13 cellular contexts compared by ENCODE assay signal in genomic region chr11:126265801-126266200, GRCh38. TPM values are rescaled to one million over a fixed set of nuclear protein-coding genes. Genes with fewer than 3 reads are reported as not detected.
DNase-seq lines count a peak whose midpoint lies in the region; TF ChIP-seq lines count a peak whose summit lies in the region.
"Had no signal": no experiment of that assay in that cellular context is flagged by ENCODE, and none has a peak within 500 bp of the region (broad histone marks: within the 10 kb centered on the region; RNA-seq: fewer than 3 reads in every experiment).

No MANE protein-coding gene starts in this region.

- peaks cover 57% of the 10 kb centered on the region for H3K79me2 ChIP-seq in Loucy (ENCODE audit: insufficient read depth, low read length)

- no peak overlapping the region for H2AFZ ChIP-seq in Loucy (ENCODE audit: low read length)

- peaks cover 32% of the 10 kb centered on the region for H3K4me1 ChIP-seq in Loucy (ENCODE audit: insufficient read depth, low read length, poor library complexity, severe bottlenecking)

- no peak overlapping the region for H3K9ac ChIP-seq in Loucy (ENCODE audit: low read depth, low read length, poor library complexity, severe bottlenecking)

- POLR2A ChIA-PET in BJ (lab: Charles Lee) = no interaction called here

- no peaks in the 10 kb centered on the region for H3F3A ChIP-seq in Loucy (ENCODE audit: low read depth)

- CTCF ChIA-PET in BJ (lab: Yijun Ruan, JAX) = no interaction called here

- H3K4me3 ChIP-seq in BJ (ENCODE audit: low read depth, low read length) = no peak overlapping the region
- H3K4me3 ChIP-seq in Loucy (ENCODE audit: low read length, poor library complexity, severe bottlenecking) = no peak overlapping the region
- no peak overlapping the region for H3K4me3 ChIP-seq in fibroblast of mammary gland (ENCODE audit: control insufficient read depth, low read depth, low read length)

- H3K27me3 ChIP-seq in BJ (ENCODE audit: control insufficient read depth, insufficient read depth, low read length) = no peaks in the 10 kb centered on the region
- no peaks in the 10 kb centered on the region for H3K27me3 ChIP-seq in Loucy (ENCODE audit: insufficient read depth, low read length, poor library complexity, severe bottlenecking)

- no peaks in the 10 kb centered on the region for H3K9me3 ChIP-seq in Loucy (ENCODE audit: insufficient read depth, low read depth, low read length)

- H3K36me3 ChIP-seq in BJ (ENCODE audit: control insufficient read depth, insufficient read depth, low read length) (peaks cover 34% of the 10 kb centered on the region), Loucy (ENCODE audit: insufficient read depth, low read length) (peaks cover 53% of the 10 kb centered on the region; the same call in 1 of the 2 replicates)

- H3K9me2 ChIP-seq in Loucy (replicated peaks; ENCODE audit: low read depth, low read length) = no peaks in the 10 kb centered on the region

- peak overlapping the region; percentile 100 for H3K4me2 ChIP-seq in Loucy (ENCODE audit: low read depth, low read length, poor library complexity, severe bottlenecking)

- peaks cover 15% of the 10 kb centered on the region for H4K20me1 ChIP-seq in Loucy (ENCODE audit: insufficient read depth, low read length, poor library complexity, severe bottlenecking)

- DNase-seq in BJ (ENCODE audit: low read depth) = no peak
- DNase-seq in fibroblast of mammary gland (ENCODE audit: low read depth) = peak; percentile 30
- no peak for DNase-seq in hepatic stellate cell (ENCODE audit: low spot score)
- DNase-seq in stimulated activated CD4-positive, alpha-beta T cell treated with anti-CD3 and anti-CD28 coated beads, Interleukin-4, amount 100 ng/mL, for 1 hour = no peak
- DNase-seq in posterior cingulate gyrus = no peak
- DNase-seq: activated naive CD4-positive, alpha-beta T cell treated with anti-CD3 and anti-CD28 coated beads, Interleukin-2, amount 50 U/mL, for 16 hours; H7; kidney glomerular epithelial cell; NCI-H146; right cardiac atrium; RPMI8226; WERI-Rb-1 had no signal

- intact Hi-C loops in posterior cingulate gyrus (cut with DNase I) = loop anchor here (5.0 kb wide), 1 partner anchor 54 kb away; the partner anchor contains the start of genes FAM118B and RPUSD4

- 0 out of 2 replicates have a peak, but pooled peaks have one; percentile 9 for TF ChIP-seq CTCF in BJ (IDR thresholded peaks at IDR 0.05; ENCODE audit: insufficient read depth, low read depth, low read length)
- peak; percentile 42; the same call in 1 of the 2 replicates for TF ChIP-seq CTCF in Loucy (conservative IDR thresholded peaks at IDR 0.05; ENCODE audit: low read length)
- TF ChIP-seq CTCF in fibroblast of mammary gland (conservative IDR thresholded peaks at IDR 0.05; ENCODE audit: control insufficient read depth, insufficient read depth, low read depth, low read length) = no peak

RNA-seq across cellular contexts. Expression of gene SRPRA, which starts 2.9 kb away (rescaled TPM):
- 153 and 181 TPM in 2 replicates for polyA plus RNA-seq in BJ (2011; rRNA removed)
- polyA minus RNA-seq in BJ (2011; rRNA and poly(A)+ RNA removed) = 92.8 and 124 TPM in 2 replicates

RNA-seq across cellular contexts. Expression of gene FOXRED1, which starts 3.2 kb away (rescaled TPM):
- polyA plus RNA-seq in BJ (2011; rRNA removed) = 11.4 and 18.3 TPM in 2 replicates
- polyA minus RNA-seq in BJ (2011; rRNA and poly(A)+ RNA removed) = 5.2 and 8.0 TPM in 2 replicates

RNA-seq across cellular contexts. Expression of gene TIRAP, which starts 17.1 kb away (rescaled TPM):
- polyA plus RNA-seq in BJ (2011; rRNA removed) = 5.8 and 7.2 TPM in 2 replicates
- 10.2 and 12.0 TPM in 2 replicates for polyA minus RNA-seq in BJ (2011; rRNA and poly(A)+ RNA removed)

RNA-seq across cellular contexts. Expression of gene DCPS, which starts 38.1 kb away (rescaled TPM):
- 14.9 and 23.5 TPM in 2 replicates for polyA plus RNA-seq in BJ (2011; rRNA removed)
- 7.6 and 12.7 TPM in 2 replicates for polyA minus RNA-seq in BJ (2011; rRNA and poly(A)+ RNA removed)

RNA-seq across cellular contexts. Expression of gene FAM118B, which starts 54.2 kb away (rescaled TPM):
- polyA plus RNA-seq in BJ (2011; rRNA removed) = 14.2 and 24.5 TPM in 2 replicates
- polyA minus RNA-seq in BJ (2011; rRNA and poly(A)+ RNA removed) = 5.2 and 5.5 TPM in 2 replicates
